ENCODE assay signal across 31 cellular contexts in the genomic region with DNA sequence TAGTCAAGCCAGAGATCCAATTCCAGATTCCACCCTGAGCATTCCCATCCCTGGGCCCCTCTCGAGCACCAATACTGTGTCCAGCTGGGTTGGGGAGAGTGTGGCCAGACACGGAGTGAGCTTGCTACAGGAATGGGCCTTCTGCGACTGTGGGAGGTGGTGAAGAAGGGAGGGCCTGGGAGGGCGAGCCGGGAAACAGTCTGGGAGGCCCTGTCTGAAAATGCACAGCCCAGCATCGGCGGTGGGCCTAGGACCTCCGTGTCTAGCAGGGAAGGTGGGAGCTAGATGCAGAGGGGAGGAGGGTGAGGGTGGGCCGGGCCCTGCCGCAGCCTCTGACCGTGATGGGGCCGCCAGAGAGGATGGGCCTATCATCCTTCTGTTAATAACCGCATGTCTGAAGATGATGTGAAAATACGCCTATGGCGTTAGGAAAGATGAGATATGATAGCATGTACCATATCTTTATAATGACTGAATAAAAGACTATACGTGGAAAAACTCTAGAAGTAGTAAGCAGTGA. TPM values are rescaled to one million over a fixed set of nuclear protein-coding genes. Genes with fewer than 3 reads are reported as not detected.
"Had no signal": no experiment of that assay in that cellular context is flagged by ENCODE, and none has a peak within 500 bp of the region (broad histone marks: within the 10 kb centered on the region; RNA-seq: fewer than 3 reads in every experiment).

No MANE protein-coding gene starts in this region.

- H3K9me3 ChIP-seq: breast epithelium, esophagus muscularis mucosa, heart left ventricle, left lung, right lobe of liver, testis, transverse colon had no signal

- H3K4me1 Mint-ChIP-seq: activated naive CD8-positive, alpha-beta T cell treated with anti-CD3 and anti-CD28 coated beads, Interleukin-2, amount 50 U/mL, for 24 hours had no signal

- H3K4me3 Mint-ChIP-seq: activated naive CD4-positive, alpha-beta T cell treated with anti-CD3 and anti-CD28 coated beads for 36 hours; activated naive CD8-positive, alpha-beta T cell treated with anti-CD3 and anti-CD28 coated beads, Interleukin-2, amount 50 U/mL, for 24 hours; central memory CD8-positive, alpha-beta T cell; mesothelial cell of epicardium; naive thymus-derived CD4-positive, alpha-beta T cell; neural progenitor cell; T-helper 17 cell had no signal

- DNase-seq: activated CD4-positive, alpha-beta T cell treated with anti-CD3 and anti-CD28 coated beads for 48 hours; activated CD4-positive, alpha-beta T cell treated with anti-CD3 and anti-CD28 coated beads, Interleukin-2, amount 50 U/mL, for 48 hours; activated CD8-positive, alpha-beta memory T cell treated with anti-CD3 and anti-CD28 coated beads for 24 hours; activated effector memory CD4-positive, alpha-beta T cell treated with Interleukin-2 at 50 U/mL for 16 hours; activated naive CD4-positive, alpha-beta T cell treated with anti-CD3 and anti-CD28 coated beads for 36 hours; activated naive CD8-positive, alpha-beta T cell treated with anti-CD3 and anti-CD28 coated beads, Interleukin-2, amount 50 U/mL, for 24 hours; amygdala; dermis blood vessel endothelial cell; effector CD4-positive, alpha-beta T cell; foreskin keratinocyte; kidney glomerular epithelial cell; naive thymus-derived CD4-positive, alpha-beta T cell; stimulated activated CD4-positive, alpha-beta T cell treated with anti-CD3 and anti-CD28 coated beads, Interleukin-12 subunit alpha, Interleukin-12 subunit beta, amount 100 ng/mL, for 4 hours; stimulated activated CD4-positive, alpha-beta T cell treated with anti-CD3 and anti-CD28 coated beads, Interleukin-4, amount 100 ng/mL, for 1 hour; stimulated activated naive CD8-positive, alpha-beta T cell treated with anti-CD3 and anti-CD28 coated beads, Interleukin-15, Interleukin-2, amounts not matched to agents 100 U/mL and 50 U/mL, for 24 hours; T-helper 17 cell; T1000; testis; transverse colon; WERI-Rb-1 had no signal

- H3K27me3 ChIP-seq: breast epithelium, foreskin keratinocyte, right lobe of liver, testis, transverse colon had no signal

- H3K36me3 Mint-ChIP-seq: mesothelial cell of epicardium; naive thymus-derived CD4-positive, alpha-beta T cell; neural progenitor cell had no signal

- H3K4me1 ChIP-seq: breast epithelium, foreskin keratinocyte, left lung, right lobe of liver, testis had no signal

- H3K4me2 ChIP-seq: neural progenitor cell had no signal

- H3K4me3 ChIP-seq: breast epithelium, esophagus muscularis mucosa, heart left ventricle, left lung, neural progenitor cell, right lobe of liver, testis, transverse colon had no signal

- H3K27ac Mint-ChIP-seq: activated naive CD4-positive, alpha-beta T cell treated with anti-CD3 and anti-CD28 coated beads for 36 hours; activated naive CD8-positive, alpha-beta T cell treated with anti-CD3 and anti-CD28 coated beads, Interleukin-2, amount 50 U/mL, for 24 hours; mesothelial cell of epicardium; neural progenitor cell; T-helper 17 cell had no signal

- H3K36me3 ChIP-seq: breast epithelium, esophagus muscularis mucosa, heart left ventricle, left lung, neural progenitor cell, right lobe of liver, transverse colon, WERI-Rb-1 had no signal

- H3K9me3 Mint-ChIP-seq: central memory CD8-positive, alpha-beta T cell; mesothelial cell of epicardium had no signal

- H3K27ac ChIP-seq: breast epithelium, esophagus muscularis mucosa, foreskin keratinocyte, heart left ventricle, left lung, neural progenitor cell, right lobe of liver, testis, transverse colon, WERI-Rb-1 had no signal

- H3K27me3 Mint-ChIP-seq: activated naive CD8-positive, alpha-beta T cell treated with anti-CD3 and anti-CD28 coated beads, Interleukin-2, amount 50 U/mL, for 24 hours had no signal

- H2AFZ ChIP-seq: neural progenitor cell had no signal

- ATAC-seq: activated CD4-positive, CD25-positive, alpha-beta regulatory T cell treated with anti-CD3 and anti-CD28 coated beads, Interleukin-2, amount 50 U/mL, for 24 hours; activated naive CD8-positive, alpha-beta T cell treated with anti-CD3 and anti-CD28 coated beads, Interleukin-2, amount 50 U/mL, for 24 hours; foreskin keratinocyte; heart left ventricle; left lung; naive thymus-derived CD4-positive, alpha-beta T cell; right lobe of liver; stimulated activated naive CD8-positive, alpha-beta T cell treated with anti-CD3 and anti-CD28 coated beads, Interleukin-15, Interleukin-2, amounts not matched to agents 100 U/mL and 50 U/mL, for 24 hours; T-helper 17 cell had no signal

RNA-seq across cellular contexts. Expression of a gene that starts 1.9 kb away (rescaled TPM):
- total RNA-seq: activated naive CD4-positive, alpha-beta T cell treated with anti-CD3 and anti-CD28 coated beads for 36 hours; breast epithelium; dermis blood vessel endothelial cell; esophagus muscularis mucosa; foreskin keratinocyte; left lung; mesothelial cell of epicardium; naive thymus-derived CD4-positive, alpha-beta T cell; omental fat pad; right lobe of liver; skeletal muscle tissue; T-helper 17 cell; transverse colon had no signal
